ENCODE assay signal across 1 cellular context in the genomic region with DNA sequence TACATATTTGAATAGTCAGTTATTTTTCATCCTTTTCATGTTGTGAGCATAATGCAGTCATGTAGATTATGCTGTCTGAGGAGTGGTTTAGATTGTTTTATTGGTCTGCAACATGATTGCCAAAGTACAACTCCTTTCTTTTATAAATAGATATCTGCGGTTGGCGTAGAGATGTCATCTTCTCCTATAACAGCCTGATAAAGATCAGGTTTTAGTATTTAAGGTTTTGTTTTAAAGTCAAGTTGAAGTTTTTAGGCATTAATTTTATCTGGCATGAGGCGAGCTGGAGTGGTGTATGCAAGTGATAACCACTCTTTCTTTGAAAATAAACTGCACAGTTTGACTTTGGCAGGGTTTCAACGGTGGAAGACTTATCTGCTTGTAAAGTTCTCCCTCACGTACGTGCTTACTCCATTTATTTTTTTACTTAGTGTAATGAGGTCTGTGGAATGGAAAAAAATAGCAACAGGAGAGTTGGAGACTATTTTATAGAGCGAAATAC.
TF ChIP-seq lines count a peak whose summit lies in the region.

No MANE protein-coding gene starts in this region.

TF ChIP-seq in SK-N-SH treated with all-trans-retinoic acid at 6 μM for 48 hours, 23 proteins besides CTCF, POLR2A, EP300 and RAD21 (continued from another document):
- TF ChIP-seq, protein P1, sequence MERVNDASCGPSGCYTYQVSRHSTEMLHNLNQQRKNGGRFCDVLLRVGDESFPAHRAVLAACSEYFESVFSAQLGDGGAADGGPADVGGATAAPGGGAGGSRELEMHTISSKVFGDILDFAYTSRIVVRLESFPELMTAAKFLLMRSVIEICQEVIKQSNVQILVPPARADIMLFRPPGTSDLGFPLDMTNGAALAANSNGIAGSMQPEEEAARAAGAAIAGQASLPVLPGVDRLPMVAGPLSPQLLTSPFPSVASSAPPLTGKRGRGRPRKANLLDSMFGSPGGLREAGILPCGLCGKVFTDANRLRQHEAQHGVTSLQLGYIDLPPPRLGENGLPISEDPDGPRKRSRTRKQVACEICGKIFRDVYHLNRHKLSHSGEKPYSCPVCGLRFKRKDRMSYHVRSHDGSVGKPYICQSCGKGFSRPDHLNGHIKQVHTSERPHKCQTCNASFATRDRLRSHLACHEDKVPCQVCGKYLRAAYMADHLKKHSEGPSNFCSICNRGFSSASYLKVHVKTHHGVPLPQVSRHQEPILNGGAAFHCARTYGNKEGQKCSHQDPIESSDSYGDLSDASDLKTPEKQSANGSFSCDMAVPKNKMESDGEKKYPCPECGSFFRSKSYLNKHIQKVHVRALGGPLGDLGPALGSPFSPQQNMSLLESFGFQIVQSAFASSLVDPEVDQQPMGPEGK (CRISPR knock-in tag; IDR thresholded peaks at IDR 0.05; ENCODE audit: borderline replicate concordance) = peak; percentile 79; the same call in 1 of the 2 replicates
